23 cellular contexts compared by ENCODE assay signal in genomic region chr2:180461761-180462160, GRCh38.
DNase-seq lines count a peak whose midpoint lies in the region; ATAC-seq, FAIRE-seq and TF ChIP-seq lines count a peak whose summit lies in the region.
"Had no signal": no experiment of that assay in that cellular context is flagged by ENCODE, and none has a peak within 500 bp of the region (broad histone marks: within the 10 kb centered on the region; RNA-seq: fewer than 3 reads in every experiment).

No MANE protein-coding gene starts in this region.

- H3K27me3 ChIP-seq in mammary epithelial cell (ENCODE audit: insufficient read depth, low read length) = no peaks in the 10 kb centered on the region
- no peaks in the 10 kb centered on the region for H3K27me3 ChIP-seq in breast epithelium
- no peaks in the 10 kb centered on the region for H3K27me3 ChIP-seq in PC-9 (ENCODE audit: insufficient read depth, low read depth)
- no peaks in the 10 kb centered on the region for H3K27me3 ChIP-seq in keratinocyte (ENCODE audit: control insufficient read depth, extremely low read depth, insufficient read depth, low read length)
- H3K27me3 ChIP-seq: BLaER1 treated with 17β-estradiol and CSF1 and Interleukin-3, amounts not matched to agents 10 nM and 100 nM had no signal

- no peak overlapping the region for H3K27ac ChIP-seq in mammary epithelial cell (ENCODE audit: insufficient read depth, low read depth, low read length)
- no peak overlapping the region for H3K27ac ChIP-seq in breast epithelium
- no peak overlapping the region for H3K27ac ChIP-seq in PC-9
- H3K27ac ChIP-seq in keratinocyte (ENCODE audit: control insufficient read depth, insufficient read depth, low read length) = no peak overlapping the region
- H3K27ac ChIP-seq: 22Rv1; A549; BLaER1 treated with 17β-estradiol and CSF1 and Interleukin-3, amounts not matched to agents 10 nM and 100 nM; C4-2B had no signal

- DNase-seq in mammary epithelial cell (no peak), breast epithelium (ENCODE audit: low spot score in 2 of 2) (no peak), PC-9 (no peak), epithelial cell of esophagus (ENCODE audit: low read depth) (peak; percentile 49), keratinocyte (ENCODE audit: low read depth, low spot score) (no peak)
- DNase-seq: AML-193; Caco-2; Calu3; CD4-positive, alpha-beta T cell; CD8-positive, alpha-beta T cell; DMS79 treated with DMSO at 0.1 percent for 48 hours had no signal

- H3K9ac ChIP-seq in mammary epithelial cell (ENCODE audit: insufficient read depth, low read length) (no peak overlapping the region), keratinocyte (ENCODE audit: control insufficient read depth, extremely low read depth, insufficient read depth, low read length) (no peak overlapping the region)
- H3K9ac ChIP-seq: BLaER1 treated with 17β-estradiol and CSF1 and Interleukin-3, amounts not matched to agents 10 nM and 100 nM had no signal

- H3K36me3 ChIP-seq in mammary epithelial cell (ENCODE audit: insufficient read depth, low read length) (no peaks in the 10 kb centered on the region), breast epithelium (no peaks in the 10 kb centered on the region), PC-9 (ENCODE audit: low read depth) (no peaks in the 10 kb centered on the region), keratinocyte (ENCODE audit: control insufficient read depth in 2 of 2, extremely low read depth in 1 of 2, insufficient read depth in 2 of 2, low read length in 2 of 2) (no peaks in the 10 kb centered on the region)
- H3K36me3 ChIP-seq: BLaER1 treated with 17β-estradiol and CSF1 and Interleukin-3, amounts not matched to agents 10 nM and 100 nM had no signal

- no peaks in the 10 kb centered on the region for H3K9me3 ChIP-seq in mammary epithelial cell (replicated peaks; ENCODE audit: insufficient read depth, low read length)
- no peaks in the 10 kb centered on the region for H3K9me3 ChIP-seq in breast epithelium
- peaks cover 5% of the 10 kb centered on the region; the same call in 1 of the 2 replicates for H3K9me3 ChIP-seq in PC-9 (ENCODE audit: insufficient read depth, low read depth)
- H3K9me3 ChIP-seq in keratinocyte (ENCODE audit: control insufficient read depth, low read depth, low read length) = no peaks in the 10 kb centered on the region
- H3K9me3 ChIP-seq: A549; BLaER1 treated with 17β-estradiol and CSF1 and Interleukin-3, amounts not matched to agents 10 nM and 100 nM; Caco-2 had no signal

- no peak for TF ChIP-seq CTCF in mammary epithelial cell (conservative IDR thresholded peaks at IDR 0.05 in 1 of 2, IDR thresholded peaks at IDR 0.05 in 1 of 2; ENCODE audit: extremely low read depth in 1 of 2, insufficient read depth in 1 of 2, low read depth in 1 of 2, low read length in 2 of 2)
- TF ChIP-seq CTCF in breast epithelium (IDR thresholded peaks at IDR 0.05) = no peak
- no peak for TF ChIP-seq CTCF in PC-9 (conservative IDR thresholded peaks at IDR 0.05)
- TF ChIP-seq CTCF in epithelial cell of esophagus (IDR thresholded peaks at IDR 0.05; ENCODE audit: insufficient read depth, low read depth, low read length, missing control alignments) = no peak
- TF ChIP-seq CTCF in keratinocyte (optimal IDR thresholded peaks at IDR 0.05 in 1 of 3, IDR thresholded peaks at IDR 0.05 in 1 of 3, conservative IDR thresholded peaks at IDR 0.05 in 1 of 3; ENCODE audit: extremely low read depth in 1 of 3, insufficient read depth in 2 of 3, low read length in 3 of 3) = no peak

- H3K9me2 ChIP-seq in PC-9 (ENCODE audit: insufficient read depth) = peaks cover 8% of the 10 kb centered on the region; the same call in 1 of the 2 replicates

- H3K9me1 ChIP-seq in keratinocyte (ENCODE audit: control insufficient read depth, extremely low read depth, insufficient read depth, low read length) = no peaks in the 10 kb centered on the region

- H3F3A ChIP-seq in PC-9 (ENCODE audit: insufficient read depth, low read depth) = no peaks in the 10 kb centered on the region

- dilution Hi-C loops in mammary epithelial cell (cut with HindIII; ENCODE audit: low sequenced_read_pairs) = no loop called here
- dilution Hi-C loops in keratinocyte (cut with MboI; ENCODE audit: extremely low pct_ligation_motif_present, low sequenced_read_pairs) = no loop called here

- H3K4me2 ChIP-seq in mammary epithelial cell (ENCODE audit: insufficient read depth, low read depth, low read length) (no peak overlapping the region), PC-9 (no peak overlapping the region), keratinocyte (ENCODE audit: control insufficient read depth, extremely low read depth, insufficient read depth, low read depth, low read length) (no peak overlapping the region)
- H3K4me2 ChIP-seq: A549; BLaER1 treated with 17β-estradiol and CSF1 and Interleukin-3, amounts not matched to agents 10 nM and 100 nM had no signal

- H3K4me3 ChIP-seq in mammary epithelial cell (replicated peaks in 1 of 3; ENCODE audit: insufficient read depth in 1 of 3, low read depth in 2 of 3, low read length in 3 of 3) (no peak overlapping the region), breast epithelium (no peak overlapping the region), PC-9 (no peak overlapping the region), epithelial cell of esophagus (ENCODE audit: low read length) (no peak overlapping the region), keratinocyte (ENCODE audit: control insufficient read depth in 2 of 3, extremely low read depth in 1 of 3, insufficient read depth in 2 of 3, low read depth in 1 of 3, low read length in 3 of 3) (no peak overlapping the region)
- H3K4me3 ChIP-seq: A549; BLaER1 treated with 17β-estradiol and CSF1 and Interleukin-3, amounts not matched to agents 10 nM and 100 nM; GM12878 had no signal

- in situ Hi-C loops in mammary epithelial cell (cut with MboI; ENCODE audit: low sequenced_read_pairs in 2 of 2) = no loop called here

- H3K4me1 ChIP-seq in mammary epithelial cell (ENCODE audit: insufficient read depth, low read length) (peaks cover 12% of the 10 kb centered on the region), breast epithelium (no peaks in the 10 kb centered on the region), PC-9 (replicated peaks; ENCODE audit: insufficient read depth) (no peaks in the 10 kb centered on the region), keratinocyte (ENCODE audit: control insufficient read depth, extremely low read depth, insufficient read depth, low read length) (peaks cover 19% of the 10 kb centered on the region)
- H3K4me1 ChIP-seq: A549, Caco-2 had no signal

- peak overlapping the region; percentile 56 for H2AFZ ChIP-seq in mammary epithelial cell (ENCODE audit: low read depth, low read length)
- H2AFZ ChIP-seq in PC-9 = 0 out of 2 replicates have a peak overlapping the region, but pooled peaks have one; percentile 10
- H2AFZ ChIP-seq in keratinocyte (ENCODE audit: control insufficient read depth, low read length) = peak overlapping the region; percentile 67

- no TSS peak for BruUV-seq in mammary epithelial cell (replicated peaks; lab: Mats Ljungman, UMichigan)
- no TSS peak for BruUV-seq in PC-9 (replicated peaks; lab: Mats Ljungman, UMichigan)

- no peaks in the 10 kb centered on the region for H4K20me1 ChIP-seq in mammary epithelial cell (ENCODE audit: insufficient read depth, low read length)
- H4K20me1 ChIP-seq in PC-9 (ENCODE audit: insufficient read depth) = no peaks in the 10 kb centered on the region
- no peaks in the 10 kb centered on the region for H4K20me1 ChIP-seq in keratinocyte (ENCODE audit: control insufficient read depth, extremely low read depth, insufficient read depth, low read length)
- H4K20me1 ChIP-seq: BLaER1 treated with 17β-estradiol and CSF1 and Interleukin-3, amounts not matched to agents 10 nM and 100 nM had no signal

- intact Hi-C loops in mammary epithelial cell (cut with micrococcal nuclease) = no loop called here
- intact Hi-C loops in breast epithelium (cut with DNase I; ENCODE audit: low total_unique reads) = no loop called here
- intact Hi-C loops in PC-9 (cut with micrococcal nuclease; ENCODE audit: unreplicated experiment) = no loop called here

- WGBS in mammary epithelial cell (ENCODE audit: low coverage, missing lambda C conversion rate) = 70% methylated on average over 3 of the region's 3 CpGs

- ATAC-seq in HG03159 (IDR thresholded peaks at IDR 0.05; ENCODE audit: unreplicated experiment) (no peak), GM18873 (IDR thresholded peaks at IDR 0.05; ENCODE audit: low FRiP score, unreplicated experiment) (no peak)
- ATAC-seq: A549; CD8-positive, alpha-beta T cell; GM12878 had no signal

- FAIRE-seq in keratinocyte (lab: Jason Lieb, UNC) = peak; percentile 66
- FAIRE-seq: A549, D721Med, G401.6, GM12878, GM12892, GM18507, GM19239 had no signal

- H3K79me2 ChIP-seq in mammary epithelial cell (ENCODE audit: insufficient read depth, low read length) = no peaks in the 10 kb centered on the region
- H3K79me2 ChIP-seq in PC-9 (ENCODE audit: low read depth) = no peaks in the 10 kb centered on the region
- no peaks in the 10 kb centered on the region for H3K79me2 ChIP-seq in keratinocyte (ENCODE audit: control insufficient read depth, insufficient read depth, low read length)

- POLR2A ChIA-PET in PC-9 (lab: Charles Lee; ENCODE audit: unreplicated experiment) = no interaction called here

- CTCF ChIA-PET in mammary epithelial cell (lab: Charles Lee; ENCODE audit: low non-redundant PET) (no interaction called here), PC-9 (lab: Charles Lee) (no interaction called here)

- TF ChIP-seq POLR2A in breast epithelium (IDR thresholded peaks at IDR 0.05) = no peak

Comparison
In these comparisons a context has a peak if more than half of its experiments do, and no peak if none do; other contexts are left out.
1. H2AFZ ChIP-seq: peak in every context shown above with its lines; median percentile 67 in keratinocyte; 56 in mammary epithelial cell; 10 in PC-9.